In genomic region chr15:59138243-59138642, GRCh38 we compare ENCODE assay signal across 8 cellular contexts. TPM values are rescaled to one million over a fixed set of nuclear protein-coding genes. Genes with fewer than 3 reads are reported as not detected.
DNase-seq lines count a peak whose midpoint lies in the region; ATAC-seq, FAIRE-seq and TF ChIP-seq lines count a peak whose summit lies in the region.

No MANE protein-coding gene starts in this region.

- H3K4me3 ChIP-seq in K562 = no peak overlapping the region

- H3K36me3 ChIP-seq in K562 (ENCODE audit: control insufficient read depth, insufficient read depth, low read length) = peaks cover 48% of the 10 kb centered on the region

- no peak overlapping the region for H3K4me2 ChIP-seq in K562 (ENCODE audit: insufficient read depth, low read length)

- ATAC-seq in K562 = peak; percentile 100

- H4K20me1 ChIP-seq in K562 (replicated peaks; ENCODE audit: control insufficient read depth, insufficient read depth, low read length) = no peaks in the 10 kb centered on the region

- H3K9ac ChIP-seq in K562 (ENCODE audit: insufficient read depth in 1 of 2, low read depth in 2 of 2, low read length in 2 of 2) = no peak overlapping the region; a peak in 1 of 4 replicates

- TF ChIP-seq CTCF in K562 (IDR thresholded peaks at IDR 0.05 in 2 of 3, conservative IDR thresholded peaks at IDR 0.05 in 1 of 3; ENCODE audit: insufficient read depth in 2 of 3, low read depth in 1 of 3, low read length in 3 of 3) = peak; percentile 99

- WGBS in K562 (ENCODE audit: insufficient coverage, low coverage, missing lambda C conversion rate) = 6% methylated on average over 7 of the region's 7 CpGs

- CTCF ChIA-PET in K562 (lab: Yijun Ruan, JAX; ENCODE audit: low intra/inter-chr PET ratio) = interaction anchor here (0.6 to 2.0 kb wide), 6 partner anchors 32 to 910 kb away, joined by 3 to 17 read pairs (median 4); no protein-coding TSS in a partner anchor

- H3K9me1 ChIP-seq in K562 (ENCODE audit: control insufficient read depth, insufficient read depth, low read length) = peaks cover 3% of the 10 kb centered on the region

- TF ChIP-seq POLR2A in K562 (conservative IDR thresholded peaks at IDR 0.05) = no peak

- TF ChIP-seq RAD21 in K562 (CRISPR knock-in tag; conservative IDR thresholded peaks at IDR 0.05 in 1 of 2, IDR thresholded peaks at IDR 0.05 in 1 of 2) = peak; percentile 83 to 90

- peak overlapping the region; percentile 56; the same call in 2 of the 3 replicates for H3K27ac ChIP-seq in K562 (ENCODE audit: extremely low read depth, low read depth, low read length)

- in situ Hi-C loops in K562 (cut with MboI) = no loop called here

- H3K4me1 ChIP-seq in K562 (replicated peaks in 1 of 2; ENCODE audit: control insufficient read depth in 2 of 2, insufficient read depth in 2 of 2, low read length in 2 of 2) = peaks cover 0 to 3% of the 10 kb centered on the region in 2 experiments; a peak in 1 of 5 replicates

- peak; percentile 29; the same call in 1 of the 2 replicates for TF ChIP-seq EP300 in K562 (IDR thresholded peaks at IDR 0.05; ENCODE audit: low read length)

- intact Hi-C loops in K562 (cut with micrococcal nuclease) = loop anchor here (1.0 to 2.0 kb wide), 3 partner anchors 158 to 299 kb away; no protein-coding TSS in a partner anchor

- H3K79me2 ChIP-seq in K562 (ENCODE audit: control insufficient read depth, insufficient read depth, low read length) = no peaks in the 10 kb centered on the region

- POLR2A ChIA-PET in K562 (lab: Yijun Ruan, JAX) = interaction anchor here (1.2 kb wide), 1 partner anchor 14 kb away, joined by 3 read pairs; no protein-coding TSS in a partner anchor

- no TSS peak for BruUV-seq in K562 (replicated peaks; lab: Mats Ljungman, UMichigan)

- H3K9me3 ChIP-seq in K562 (replicated peaks; ENCODE audit: control insufficient read depth, insufficient read depth, low read depth, low read length) = no peaks in the 10 kb centered on the region

- DNase-seq in NCI-H2227 (lab: John Stamatoyannopoulos, UW; ENCODE audit: unreplicated experiment) = peak; percentile 2
- DNase-seq in NCI-H2227 treated with DMSO at 0.1 percent for 48 hours (lab: John Stamatoyannopoulos, UW) = no peak
- DNase-seq in HK-2 (ENCODE audit: unreplicated experiment) = peak; percentile 35
- DNase-seq in T-helper 2 cell = peak; percentile 21 to 78 (median 24)
- peak; percentile 87 to 92 (median 91) for DNase-seq in K562 (ENCODE audit: extremely low read depth in 1 of 4, low spot score in 3 of 4)
- DNase-seq in kidney tubule cell (ENCODE audit: low spot score) = peak; percentile 56
- peak; percentile 31 for DNase-seq in stimulated activated CD8-positive, alpha-beta memory T cell treated with anti-CD3 and anti-CD28 coated beads, Interleukin-4, amount 100 ng/mL, for 24 hours (ENCODE audit: low read depth)
- DNase-seq in DMS79 treated with DMSO at 0.1 percent for 48 hours (lab: John Stamatoyannopoulos, UW) = no peak

- no peaks in the 10 kb centered on the region for H3K27me3 ChIP-seq in K562 (ENCODE audit: control insufficient read depth in 2 of 2, insufficient read depth in 2 of 2, low read length in 2 of 2)

- peak; percentile 96 for FAIRE-seq in K562 (lab: Jason Lieb, UNC)

- H2AFZ ChIP-seq in K562 (ENCODE audit: low read depth, low read length) = peak overlapping the region; percentile 76

TF ChIP-seq in K562, 482 proteins besides CTCF, POLR2A, EP300 and RAD21 (continues in another document):
- TF ChIP-seq NEUROD1 (IDR thresholded peaks at IDR 0.05; ENCODE audit: borderline replicate concordance, low read depth, low read length, partially characterized antibody) (peak; percentile 56), ZNF764 (CRISPR knock-in tag; IDR thresholded peaks at IDR 0.05; ENCODE audit: low read depth) (peak; percentile 50; the same call in 1 of the 2 replicates), ZNF561 (CRISPR knock-in tag; conservative IDR thresholded peaks at IDR 0.05) (no peak), ADNP (tag; IDR thresholded peaks at IDR 0.05) (peak; percentile 78; the same call in 1 of the 2 replicates), MYBL2 (IDR thresholded peaks at IDR 0.05; ENCODE audit: low read depth) (peak; percentile 39; the same call in 1 of the 2 replicates), MYBL2 (CRISPR knock-in tag; IDR thresholded peaks at IDR 0.05; ENCODE audit: borderline replicate concordance) (no peak), FIP1L1 (IDR thresholded peaks at IDR 0.05; ENCODE audit: low read depth, low read length, poor library complexity, severe bottlenecking) (no peak), ZBTB43 (CRISPR knock-in tag; IDR thresholded peaks at IDR 0.05) (no peak), GATAD2B (IDR thresholded peaks at IDR 0.05; ENCODE audit: borderline replicate concordance) (peak; percentile 49; the same call in 1 of the 2 replicates), ZNF609 (CRISPR knock-in tag; IDR thresholded peaks at IDR 0.05; ENCODE audit: borderline replicate concordance) (no peak), ELK1 (CRISPR knock-in tag; IDR thresholded peaks at IDR 0.05) (no peak), ZNF146 (CRISPR knock-in tag; IDR thresholded peaks at IDR 0.05; ENCODE audit: unreplicated experiment) (no peak), RBM14 (IDR thresholded peaks at IDR 0.05; ENCODE audit: borderline replicate concordance, insufficient read depth, low read depth, low read length) (no peak)

RNA-seq across cellular contexts. Expression of gene CCNB2, which starts 33.3 kb away (rescaled TPM):
- 70.6 and 88.7 TPM in 2 replicates for total RNA-seq in K562 (2011; cell fraction: chromatin; rRNA removed; ENCODE audit: low replicate concordance)
- 54.0 and 54.7 TPM in 2 replicates for total RNA-seq in K562 (2011; cell fraction: nucleolus; rRNA removed)
- 69.7 and 79.8 TPM in 2 replicates for total RNA-seq in K562 (2011; cell fraction: nucleoplasm; rRNA removed)
- total RNA-seq in K562 (2014; rRNA removed) (84.8 TPM in 2 replicates), K562 (2014; rRNA removed; fragmentation: Illumina TruSeq; extraction: Trizol) (108 and 125 TPM in 2 replicates), K562 (2015; rRNA removed; fragmentation: Illumina TruSeq; extraction: Trizol) (115 and 124 TPM in 2 replicates), K562 (2021) (90.4 and 97.2 TPM in 2 replicates)
- polyA plus RNA-seq in K562 (2011; rRNA removed) (148 and 169 TPM in 2 replicates), K562 (2014; fragmentation: Illumina TruSeq; extraction: Trizol) (133 and 145 TPM in 2 replicates), K562 (2014; fragmentation: Nextera tagmentation; extraction: Ambion mirVana) (100 to 1,000 TPM; 258 to 266 TPM), K562 (2014; rRNA removed) (99.5 and 110 TPM in 2 replicates)
- polyA plus RNA-seq in K562 (2011; cell fraction: cytosol; rRNA removed) = 66.9 and 121 TPM in 2 replicates
- polyA plus RNA-seq in K562 (2011; cell fraction: nucleus; rRNA removed) = 56.9 and 97.4 TPM in 2 replicates
- polyA plus RNA-seq in K562 (2012) = 101 and 105 TPM in 2 replicates
- 136 and 139 TPM in 2 replicates for polyA minus RNA-seq in K562 (2011; rRNA and poly(A)+ RNA removed)
- 65.6 and 66.9 TPM in 2 replicates for polyA minus RNA-seq in K562 (2011; cell fraction: cytosol; rRNA and poly(A)+ RNA removed)
- polyA minus RNA-seq in K562 (2011; cell fraction: nucleus; rRNA and poly(A)+ RNA removed) = 37.4 and 62.0 TPM in 2 replicates

Comparison
In these comparisons a context has a peak if more than half of its experiments do, and no peak if none do; other contexts are left out.
1. DNase-seq: peak in NCI-H2227 (single experiment), HK-2 (single experiment), T-helper 2 cell (5 of 5), K562 (4 of 4), kidney tubule cell (single experiment) and stimulated activated CD8-positive, alpha-beta memory T cell treated with anti-CD3 and anti-CD28 coated beads, Interleukin-4, amount 100 ng/mL, for 24 hours (single experiment); none in NCI-H2227 treated with DMSO at 0.1 percent for 48 hours (single experiment) and DMS79 treated with DMSO at 0.1 percent for 48 hours (single experiment).